Comparison of ENCODE assay signal across 9 cellular contexts in the genomic region with DNA sequence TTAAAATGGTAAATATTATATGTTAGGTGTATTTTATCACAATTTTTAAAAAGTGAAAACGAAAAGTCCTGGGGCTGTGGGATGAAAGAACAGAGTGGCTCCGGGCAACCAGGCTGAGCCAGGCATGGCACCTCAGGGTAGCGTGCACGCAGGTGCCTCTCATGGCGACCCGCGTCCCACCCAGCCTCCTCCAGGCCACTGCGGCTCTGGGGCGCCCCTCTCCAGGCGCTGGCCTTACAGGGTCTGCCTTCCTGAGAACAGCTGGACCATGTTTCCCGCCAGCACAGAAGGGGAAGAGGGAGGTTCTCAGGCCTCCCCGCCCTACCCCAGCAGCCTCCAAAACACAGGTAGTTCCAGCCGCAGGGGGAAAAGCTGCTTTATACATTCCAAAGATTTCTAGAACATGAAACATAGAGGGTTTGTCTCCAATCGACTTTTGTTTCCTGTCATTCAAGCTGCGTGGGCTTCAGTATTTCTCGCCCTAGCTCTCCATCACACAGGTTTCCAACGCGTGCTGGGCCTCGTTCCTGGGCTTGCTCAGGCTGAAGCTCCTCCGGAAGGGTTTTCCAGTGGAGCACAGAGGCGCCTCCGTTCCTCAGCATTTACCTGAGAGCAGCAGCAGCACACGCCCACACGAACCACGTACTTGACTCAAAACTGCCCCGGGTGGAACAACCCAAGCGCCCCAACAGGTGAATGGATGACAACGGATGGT. TPM values are rescaled to one million over a fixed set of nuclear protein-coding genes. Genes with fewer than 3 reads are reported as not detected.
A peak's percentile ranks its signal among the peaks of the same experiment; 100 is the strongest.
DNase-seq lines count a peak whose midpoint lies in the region; ATAC-seq, FAIRE-seq and TF ChIP-seq lines count a peak whose summit lies in the region.
"Had no signal": no experiment of that assay in that cellular context is flagged by ENCODE, and none has a peak within 500 bp of the region (broad histone marks: within the 10 kb centered on the region; RNA-seq: fewer than 3 reads in every experiment).

No MANE protein-coding gene starts in this region.

- no peaks in the 10 kb centered on the region for H3K9me3 Mint-ChIP-seq in activated CD8-positive, alpha-beta memory T cell treated with anti-CD3 and anti-CD28 coated beads, Interleukin-2, amount 10 ng/mL, durations not matched to agents 7 days and 5 days (ENCODE audit: low read depth)
- H3K9me3 Mint-ChIP-seq in activated T-cell treated with anti-CD3 and anti-CD28 coated beads, Interleukin-2, amount 50 U/mL, for 72 hours = no peaks in the 10 kb centered on the region

- TF ChIP-seq CTCF in keratinocyte (optimal IDR thresholded peaks at IDR 0.05 in 1 of 3, IDR thresholded peaks at IDR 0.05 in 1 of 3, conservative IDR thresholded peaks at IDR 0.05 in 1 of 3; ENCODE audit: extremely low read depth in 1 of 3, insufficient read depth in 2 of 3, low read length in 3 of 3) = peak in 2 of 3 experiments; percentile 7 to 8

- H3K4me3 Mint-ChIP-seq in activated CD8-positive, alpha-beta memory T cell treated with anti-CD3 and anti-CD28 coated beads, Interleukin-2, amount 10 ng/mL, durations not matched to agents 7 days and 5 days = peak overlapping the region; percentile 43
- peak overlapping the region; percentile 86 to 94 for H3K4me3 Mint-ChIP-seq in activated T-cell treated with anti-CD3 and anti-CD28 coated beads, Interleukin-2, amount 50 U/mL, for 72 hours

- H3K4me2 ChIP-seq in keratinocyte (ENCODE audit: control insufficient read depth, extremely low read depth, insufficient read depth, low read depth, low read length) = peak overlapping the region; percentile 60

- CTCF ChIA-PET in activated CD8-positive, alpha-beta memory T cell treated with anti-CD3 and anti-CD28 coated beads, Interleukin-2, amount 10 ng/mL, durations not matched to agents 7 days and 5 days (lab: Charles Lee) = interaction anchor here (0.6 to 29.2 kb wide), 4 partner anchors 19 to 303 kb away, joined by 3 to 1163 read pairs (median 206); a partner anchor contains a TSS

- FAIRE-seq in keratinocyte (lab: Jason Lieb, UNC) = peak; percentile 57

- H3K27me3 Mint-ChIP-seq in activated CD8-positive, alpha-beta memory T cell treated with anti-CD3 and anti-CD28 coated beads, Interleukin-2, amount 10 ng/mL, durations not matched to agents 7 days and 5 days = no peaks in the 10 kb centered on the region
- H3K27me3 Mint-ChIP-seq in activated T-cell treated with anti-CD3 and anti-CD28 coated beads, Interleukin-2, amount 50 U/mL, for 72 hours (ENCODE audit: low read depth) = no peaks in the 10 kb centered on the region

- H3K79me2 ChIP-seq in keratinocyte (ENCODE audit: control insufficient read depth, insufficient read depth, low read length) = peaks cover 85% of the 10 kb centered on the region

- peak overlapping the region; percentile 54 for H3K9ac ChIP-seq in keratinocyte (ENCODE audit: control insufficient read depth, extremely low read depth, insufficient read depth, low read length)

- dilution Hi-C loops in keratinocyte (cut with MboI; ENCODE audit: extremely low pct_ligation_motif_present, low sequenced_read_pairs) = no loop called here

- H3K9me1 ChIP-seq in keratinocyte (ENCODE audit: control insufficient read depth, extremely low read depth, insufficient read depth, low read length) = peaks cover 11% of the 10 kb centered on the region

- no peak overlapping the region for H2AFZ ChIP-seq in keratinocyte (ENCODE audit: control insufficient read depth, low read length)

- no peak overlapping the region for H3K4me3 ChIP-seq in keratinocyte (ENCODE audit: control insufficient read depth in 2 of 3, extremely low read depth in 1 of 3, insufficient read depth in 2 of 3, low read depth in 1 of 3, low read length in 3 of 3)
- H3K4me3 ChIP-seq: HAP-1 had no signal

- H3K27me3 ChIP-seq in keratinocyte (ENCODE audit: control insufficient read depth, extremely low read depth, insufficient read depth, low read length) = no peaks in the 10 kb centered on the region

- H3K36me3 Mint-ChIP-seq in activated CD8-positive, alpha-beta memory T cell treated with anti-CD3 and anti-CD28 coated beads, Interleukin-2, amount 10 ng/mL, durations not matched to agents 7 days and 5 days = peaks cover 35% of the 10 kb centered on the region
- H3K36me3 Mint-ChIP-seq in activated T-cell treated with anti-CD3 and anti-CD28 coated beads, Interleukin-2, amount 50 U/mL, for 72 hours (ENCODE audit: insufficient read depth in 2 of 2) = peaks cover 16 to 33% of the 10 kb centered on the region in 2 donors

- H4K20me1 ChIP-seq in keratinocyte (ENCODE audit: control insufficient read depth, extremely low read depth, insufficient read depth, low read length) = peaks cover 11% of the 10 kb centered on the region

- peaks cover 82% of the 10 kb centered on the region for H3K4me1 ChIP-seq in keratinocyte (ENCODE audit: control insufficient read depth, extremely low read depth, insufficient read depth, low read length)
- H3K4me1 ChIP-seq: HAP-1 had no signal

- H3K4me1 Mint-ChIP-seq in activated CD8-positive, alpha-beta memory T cell treated with anti-CD3 and anti-CD28 coated beads, Interleukin-2, amount 10 ng/mL, durations not matched to agents 7 days and 5 days = peaks cover 93% of the 10 kb centered on the region
- H3K4me1 Mint-ChIP-seq in activated T-cell treated with anti-CD3 and anti-CD28 coated beads, Interleukin-2, amount 50 U/mL, for 72 hours (ENCODE audit: low read depth) = peaks cover 99% of the 10 kb centered on the region

- H3K9me3 ChIP-seq in keratinocyte (ENCODE audit: control insufficient read depth, low read depth, low read length) = no peaks in the 10 kb centered on the region
- H3K9me3 ChIP-seq: HAP-1 had no signal

- H3K27ac ChIP-seq in keratinocyte (ENCODE audit: control insufficient read depth, insufficient read depth, low read length) (peak overlapping the region; percentile 80), substantia nigra (ENCODE audit: low read depth, low read length, poor library complexity, severe bottlenecking) (peak overlapping the region; percentile 77)

- peaks cover 13 to 43% of the 10 kb centered on the region in 2 experiments for H3K36me3 ChIP-seq in keratinocyte (ENCODE audit: control insufficient read depth in 2 of 2, extremely low read depth in 1 of 2, insufficient read depth in 2 of 2, low read length in 2 of 2)

- H3K27ac Mint-ChIP-seq in activated CD8-positive, alpha-beta memory T cell treated with anti-CD3 and anti-CD28 coated beads, Interleukin-2, amount 10 ng/mL, durations not matched to agents 7 days and 5 days = peak overlapping the region; percentile 85
- peak overlapping the region; percentile 68 for H3K27ac Mint-ChIP-seq in activated T-cell treated with anti-CD3 and anti-CD28 coated beads, Interleukin-2, amount 50 U/mL, for 72 hours

- ATAC-seq in activated CD8-positive, alpha-beta memory T cell treated with anti-CD3 and anti-CD28 coated beads, Interleukin-2, amount 10 ng/mL, durations not matched to agents 7 days and 5 days = no peak
- no peak for ATAC-seq in activated T-cell treated with anti-CD3 and anti-CD28 coated beads, Interleukin-2, amount 50 U/mL, for 72 hours (replicated peaks in 1 of 2)
- ATAC-seq in HG03196 (IDR thresholded peaks at IDR 0.05; ENCODE audit: unreplicated experiment) (no peak), GM18870 (IDR thresholded peaks at IDR 0.05; ENCODE audit: unreplicated experiment) (no peak)

- no peak for DNase-seq in activated CD8-positive, alpha-beta memory T cell treated with anti-CD3 and anti-CD28 coated beads, Interleukin-2, amount 10 ng/mL, durations not matched to agents 7 days and 5 days
- no peak for DNase-seq in activated CD8-positive, alpha-beta memory T cell treated with anti-CD3 and anti-CD28 coated beads, Interleukin-2, amount 50 U/mL, for 4 hours
- DNase-seq in activated T-cell treated with anti-CD3 and anti-CD28 coated beads, Interleukin-2, amount 50 U/mL, for 72 hours = no peak
- no peak for DNase-seq in keratinocyte (ENCODE audit: low read depth, low spot score)
- peak in 1 of 49 donors; percentile 31 for DNase-seq in substantia nigra (lab: John Stamatoyannopoulos, UW)
- no peak for DNase-seq in dedifferentiated amniotic fluid mesenchymal stem cell (ENCODE audit: extremely low spot score)

RNA-seq across cellular contexts. Expression of a gene that starts 10.5 kb away (rescaled TPM):
- total RNA-seq in activated CD8-positive, alpha-beta memory T cell treated with anti-CD3 and anti-CD28 coated beads, Interleukin-2, amount 10 ng/mL, durations not matched to agents 7 days and 5 days = 100 to 1,000 TPM; 149 to 155 TPM
- total RNA-seq in activated T-cell treated with anti-CD3 and anti-CD28 coated beads, Interleukin-2, amount 50 U/mL, for 72 hours = 100 to 1,000 TPM; 136 to 159 TPM
- 73.9 to 192 TPM (median 75.6 TPM) in 3 replicates for polyA plus RNA-seq in keratinocyte
- 89.7 TPM for polyA plus RNA-seq in keratinocyte (2011; ENCODE audit: low read depth)
- polyA plus RNA-seq in keratinocyte (2011; cell fraction: cytosol; rRNA removed) = 69.4 and 117 TPM in 2 replicates
- 139 and 148 TPM in 2 replicates for polyA plus RNA-seq in keratinocyte (2011; cell fraction: nucleus; rRNA removed)
- 50.2 and 134 TPM in 2 replicates for polyA plus RNA-seq in keratinocyte (2012; ENCODE audit: low replicate concordance)
- polyA minus RNA-seq in keratinocyte = 107 to 412 TPM (median 144 TPM) in 3 replicates
- 120 TPM for polyA minus RNA-seq in keratinocyte (2011; cell fraction: cytosol; rRNA and poly(A)+ RNA removed)
- 91.0 and 135 TPM in 2 replicates for polyA minus RNA-seq in keratinocyte (2011; cell fraction: nucleus; rRNA and poly(A)+ RNA removed)

RNA-seq across cellular contexts. Expression of a gene that starts 23.5 kb away (rescaled TPM):
- total RNA-seq in activated CD8-positive, alpha-beta memory T cell treated with anti-CD3 and anti-CD28 coated beads, Interleukin-2, amount 10 ng/mL, durations not matched to agents 7 days and 5 days = under 1 TPM; 0.50 to 0.61 TPM
- 1 to 10 TPM; 1.1 to 1.5 TPM for total RNA-seq in activated T-cell treated with anti-CD3 and anti-CD28 coated beads, Interleukin-2, amount 50 U/mL, for 72 hours
- polyA plus RNA-seq in keratinocyte = 2.2 to 4.0 TPM (median 2.5 TPM) in 3 replicates
- 2.5 TPM for polyA plus RNA-seq in keratinocyte (2011; ENCODE audit: low read depth)
- polyA plus RNA-seq in keratinocyte (2011; cell fraction: cytosol; rRNA removed) = 1.4 and 3.5 TPM in 2 replicates
- 9.9 and 12.9 TPM in 2 replicates for polyA plus RNA-seq in keratinocyte (2011; cell fraction: nucleus; rRNA removed)
- 6.3 and 7.4 TPM in 2 replicates for polyA plus RNA-seq in keratinocyte (2012; ENCODE audit: low replicate concordance)
- polyA minus RNA-seq in keratinocyte = 3.6 to 9.7 TPM (median 5.5 TPM) in 3 replicates
- polyA minus RNA-seq in keratinocyte (2011; cell fraction: cytosol; rRNA and poly(A)+ RNA removed) = 4.6 TPM
- 11.5 and 16.9 TPM in 2 replicates for polyA minus RNA-seq in keratinocyte (2011; cell fraction: nucleus; rRNA and poly(A)+ RNA removed)

RNA-seq across cellular contexts. Expression of a gene that starts 49.1 kb away (rescaled TPM):
- 10 to 100 TPM; 27.3 to 27.9 TPM for total RNA-seq in activated CD8-positive, alpha-beta memory T cell treated with anti-CD3 and anti-CD28 coated beads, Interleukin-2, amount 10 ng/mL, durations not matched to agents 7 days and 5 days
- total RNA-seq in activated T-cell treated with anti-CD3 and anti-CD28 coated beads, Interleukin-2, amount 50 U/mL, for 72 hours = 10 to 100 TPM; 20.9 to 27.0 TPM
- 2.4 to 5.7 TPM (median 4.5 TPM) in 3 replicates for polyA plus RNA-seq in keratinocyte
- 8.6 TPM for polyA plus RNA-seq in keratinocyte (2011; ENCODE audit: low read depth)
- 3.0 and 6.4 TPM in 2 replicates for polyA plus RNA-seq in keratinocyte (2011; cell fraction: cytosol; rRNA removed)
- 15.8 and 21.8 TPM in 2 replicates for polyA plus RNA-seq in keratinocyte (2011; cell fraction: nucleus; rRNA removed)
- 13.5 and 26.7 TPM in 2 replicates for polyA plus RNA-seq in keratinocyte (2012; ENCODE audit: low replicate concordance)
- polyA minus RNA-seq in keratinocyte = 7.6 to 19.2 TPM (median 9.6 TPM) in 3 replicates
- 27.4 TPM for polyA minus RNA-seq in keratinocyte (2011; cell fraction: cytosol; rRNA and poly(A)+ RNA removed)
- 18.6 and 21.2 TPM in 2 replicates for polyA minus RNA-seq in keratinocyte (2011; cell fraction: nucleus; rRNA and poly(A)+ RNA removed)

RNA-seq across cellular contexts. Expression of a gene that starts 56.6 kb away (rescaled TPM):
- total RNA-seq in activated CD8-positive, alpha-beta memory T cell treated with anti-CD3 and anti-CD28 coated beads, Interleukin-2, amount 10 ng/mL, durations not matched to agents 7 days and 5 days = 10 to 100 TPM; 11.7 to 12.3 TPM
- total RNA-seq in activated T-cell treated with anti-CD3 and anti-CD28 coated beads, Interleukin-2, amount 50 U/mL, for 72 hours = 10 to 100 TPM; 15.0 to 24.0 TPM
- 13.7 to 20.6 TPM (median 16.4 TPM) in 3 replicates for polyA plus RNA-seq in keratinocyte
- 7.8 TPM for polyA plus RNA-seq in keratinocyte (2011; ENCODE audit: low read depth)
- polyA plus RNA-seq in keratinocyte (2011; cell fraction: cytosol; rRNA removed) = 16.3 and 20.1 TPM in 2 replicates
- polyA plus RNA-seq in keratinocyte (2011; cell fraction: nucleus; rRNA removed) = 38.1 and 45.2 TPM in 2 replicates
- 14.8 and 20.4 TPM in 2 replicates for polyA plus RNA-seq in keratinocyte (2012; ENCODE audit: low replicate concordance)
- 11.6 to 19.6 TPM (median 15.0 TPM) in 3 replicates for polyA minus RNA-seq in keratinocyte
- polyA minus RNA-seq in keratinocyte (2011; cell fraction: cytosol; rRNA and poly(A)+ RNA removed) = 12.9 TPM
- 9.4 and 19.5 TPM in 2 replicates for polyA minus RNA-seq in keratinocyte (2011; cell fraction: nucleus; rRNA and poly(A)+ RNA removed)

RNA-seq across cellular contexts. Expression of a gene that starts 57.6 kb away (rescaled TPM):
- total RNA-seq in activated CD8-positive, alpha-beta memory T cell treated with anti-CD3 and anti-CD28 coated beads, Interleukin-2, amount 10 ng/mL, durations not matched to agents 7 days and 5 days = 10 to 100 TPM; 31.2 to 42.1 TPM
- 10 to 100 TPM; 33.8 to 36.3 TPM for total RNA-seq in activated T-cell treated with anti-CD3 and anti-CD28 coated beads, Interleukin-2, amount 50 U/mL, for 72 hours
- 14.2 to 19.1 TPM (median 18.2 TPM) in 3 replicates for polyA plus RNA-seq in keratinocyte
- 4.6 TPM for polyA plus RNA-seq in keratinocyte (2011; ENCODE audit: low read depth)
- 10.7 and 17.7 TPM in 2 replicates for polyA plus RNA-seq in keratinocyte (2011; cell fraction: cytosol; rRNA removed)
- 39.7 and 52.7 TPM in 2 replicates for polyA plus RNA-seq in keratinocyte (2011; cell fraction: nucleus; rRNA removed)
- 19.6 and 27.4 TPM in 2 replicates for polyA plus RNA-seq in keratinocyte (2012; ENCODE audit: low replicate concordance)
- polyA minus RNA-seq in keratinocyte = 12.3 to 50.8 TPM (median 16.1 TPM) in 3 replicates
- polyA minus RNA-seq in keratinocyte (2011; cell fraction: cytosol; rRNA and poly(A)+ RNA removed) = 35.9 TPM
- polyA minus RNA-seq in keratinocyte (2011; cell fraction: nucleus; rRNA and poly(A)+ RNA removed) = 25.9 and 29.3 TPM in 2 replicates
